In the genomic region with DNA sequence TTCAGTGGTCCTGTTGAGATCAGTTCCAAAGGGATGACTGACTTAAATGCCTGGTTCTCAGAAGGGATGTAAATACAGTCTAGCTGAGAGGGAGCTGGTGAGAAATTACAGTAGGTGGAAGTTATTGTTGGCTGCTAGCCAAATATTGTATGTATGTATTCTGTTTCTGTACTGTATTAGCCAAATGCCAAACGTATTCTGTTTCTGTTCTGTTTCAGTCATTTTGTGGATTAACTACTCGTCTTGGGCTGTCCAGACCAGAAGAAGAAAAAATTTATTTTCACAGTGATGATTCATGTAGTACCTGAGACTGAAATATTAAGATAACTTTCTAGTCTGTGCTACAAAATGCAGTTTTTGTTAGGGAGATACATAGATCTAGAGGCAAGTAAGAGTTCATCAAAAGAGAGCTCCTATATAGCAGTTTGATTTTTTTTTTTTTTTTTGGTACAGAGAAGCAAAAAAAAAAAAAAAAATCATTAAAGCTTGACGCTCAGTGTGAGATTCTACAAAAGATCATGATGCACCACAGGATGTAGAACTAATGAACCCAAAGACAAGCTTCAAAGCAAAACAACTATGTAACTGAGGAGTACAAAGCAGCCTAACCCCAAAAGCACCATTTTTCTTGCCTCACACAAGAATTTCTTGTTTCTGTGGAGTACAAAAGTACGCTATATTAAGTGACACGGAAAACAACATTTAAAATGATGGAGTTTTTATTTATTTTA, we compare ENCODE assay signal across 10 cellular contexts. TPM values are rescaled to one million over a fixed set of nuclear protein-coding genes. Genes with fewer than 3 reads are reported as not detected.
A peak's percentile ranks its signal among the peaks of the same experiment; 100 is the strongest.
DNase-seq lines count a peak whose midpoint lies in the region; ATAC-seq and FAIRE-seq lines count a peak whose summit lies in the region.
"Had no signal": no experiment of that assay in that cellular context is flagged by ENCODE, and none has a peak within 500 bp of the region (broad histone marks: within the 10 kb centered on the region; RNA-seq: fewer than 3 reads in every experiment).

No MANE protein-coding gene starts in this region.

- DNase-seq in GM18507 (ENCODE audit: extremely low spot score, insufficient read length, low read depth) (no peak), dermis blood vessel endothelial cell (peak; percentile 91), NCI-H345 (lab: John Stamatoyannopoulos, UW) (no peak), cerebellum (ENCODE audit: low spot score) (no peak), NCI-H1092 (lab: John Stamatoyannopoulos, UW) (no peak)
- DNase-seq: mammary epithelial cell, PC-9 had no signal

- peak; percentile 68 for ATAC-seq in GM21390 (IDR thresholded peaks at IDR 0.05; ENCODE audit: unreplicated experiment)
- peak; percentile 54 for ATAC-seq in HG03460 (IDR thresholded peaks at IDR 0.05; ENCODE audit: unreplicated experiment)
- ATAC-seq in GM19397 (IDR thresholded peaks at IDR 0.05; ENCODE audit: unreplicated experiment), result no peak

- FAIRE-seq in GM18507 (lab: Jason Lieb, UNC), result peak; percentile 72

RNA-seq across cellular contexts. Expression of a gene that starts 54.8 kb away (rescaled TPM):
- total RNA-seq in dermis blood vessel endothelial cell (71.5 and 71.8 TPM in 2 replicates), cerebellum (15.4 TPM)
